Comparison of ENCODE assay signal across 9 cellular contexts in genomic region chr3:150783334-150783733, GRCh38.
"Had no signal": no experiment of that assay in that cellular context is flagged by ENCODE, and none has a peak within 500 bp of the region (broad histone marks: within the 10 kb centered on the region; RNA-seq: fewer than 3 reads in every experiment).

No MANE protein-coding gene starts in this region.

- DNase-seq: activated CD4-positive, CD25-positive, alpha-beta regulatory T cell; activated naive CD4-positive, alpha-beta T cell treated with anti-CD3 and anti-CD28 coated beads, Interleukin-2, amount 10 ng/mL, durations not matched to agents 7 days and 5 days; aorta; dermis blood vessel endothelial cell; effector memory CD8-positive, alpha-beta T cell; midbrain; right lobe of liver had no signal

- ATAC-seq: effector memory CD8-positive, alpha-beta T cell; left lobe of liver; right lobe of liver had no signal

- H3K4me3 Mint-ChIP-seq: activated naive CD4-positive, alpha-beta T cell treated with anti-CD3 and anti-CD28 coated beads, Interleukin-2, amount 10 ng/mL, durations not matched to agents 7 days and 5 days; effector memory CD8-positive, alpha-beta T cell; T-helper 2 cell treated with Interferon-gamma antibody and Interleukin-4, amounts not matched to agents 5 μg/mL and 100 μg/mL, for 36 hours had no signal

- H3K9me3 Mint-ChIP-seq: activated naive CD4-positive, alpha-beta T cell treated with anti-CD3 and anti-CD28 coated beads, Interleukin-2, amount 10 ng/mL, durations not matched to agents 7 days and 5 days; effector memory CD8-positive, alpha-beta T cell; T-helper 2 cell treated with Interferon-gamma antibody and Interleukin-4, amounts not matched to agents 5 μg/mL and 100 μg/mL, for 36 hours had no signal

- H3K36me3 Mint-ChIP-seq: activated naive CD4-positive, alpha-beta T cell treated with anti-CD3 and anti-CD28 coated beads, Interleukin-2, amount 10 ng/mL, durations not matched to agents 7 days and 5 days had no signal

- H3K27me3 Mint-ChIP-seq: effector memory CD8-positive, alpha-beta T cell had no signal

- H3K27ac Mint-ChIP-seq: activated naive CD4-positive, alpha-beta T cell treated with anti-CD3 and anti-CD28 coated beads, Interleukin-2, amount 10 ng/mL, durations not matched to agents 7 days and 5 days; effector memory CD8-positive, alpha-beta T cell had no signal
